Comparison of ENCODE assay signal across 20 cellular contexts in genomic region chr1:41657679-41658078, GRCh38.
A peak's percentile ranks its signal among the peaks of the same experiment; 100 is the strongest.
DNase-seq lines count a peak whose midpoint lies in the region; ATAC-seq and TF ChIP-seq lines count a peak whose summit lies in the region.
"Had no signal": no experiment of that assay in that cellular context is flagged by ENCODE, and none has a peak within 500 bp of the region (broad histone marks: within the 10 kb centered on the region; RNA-seq: fewer than 3 reads in every experiment).

No MANE protein-coding gene starts in this region.

- H3K27ac ChIP-seq in heart left ventricle = peak overlapping the region in 1 of 12 donors; percentile 20
- no peak overlapping the region for H3K27ac ChIP-seq in right lobe of liver
- H3K27ac ChIP-seq: 22Rv1, psoas muscle had no signal

- intact Hi-C loops in cardiac septum (cut with DNase I) (no loop called here), heart left ventricle (cut with DNase I) (no loop called here), right lobe of liver (cut with DNase I) (no loop called here)

- DNase-seq in NCI-H1694 treated with DMSO at 0.1 percent for 48 hours (lab: John Stamatoyannopoulos, UW) (peak; percentile 14), NCI-H1694 (lab: John Stamatoyannopoulos, UW) (no peak), cardiac septum (ENCODE audit: low spot score) (peak; percentile 49), heart left ventricle (no peak), right lobe of liver (no peak)
- no peak for DNase-seq in activated naive CD8-positive, alpha-beta T cell treated with anti-CD3 and anti-CD28 coated beads, Interleukin-2, amount 50 U/mL, for 24 hours
- DNase-seq: cerebellar nuclear complex; H9; NCI-H2081 treated with DMSO at 0.1 percent for 48 hours; psoas muscle; stimulated activated CD4-positive, alpha-beta T cell treated with anti-CD3 and anti-CD28 coated beads, Interleukin-12 subunit alpha, Interleukin-12 subunit beta, amount 100 ng/mL, for 4 hours; stimulated activated naive CD4-positive, alpha-beta T cell; trophoblast cell had no signal

- TF ChIP-seq POLR2A in heart left ventricle (IDR thresholded peaks at IDR 0.05) (no peak), right lobe of liver (IDR thresholded peaks at IDR 0.05) (no peak)

- H3K27me3 ChIP-seq in heart left ventricle (no peaks in the 10 kb centered on the region), right lobe of liver (no peaks in the 10 kb centered on the region)

- no peaks in the 10 kb centered on the region for H3K9me3 Mint-ChIP-seq in activated naive CD8-positive, alpha-beta T cell treated with anti-CD3 and anti-CD28 coated beads, Interleukin-2, amount 50 U/mL, for 24 hours
- no peaks in the 10 kb centered on the region for H3K9me3 Mint-ChIP-seq in stimulated activated memory B cell treated with anti-CD40 and anti-IgM and Interleukin-4, amounts not matched to agents 10 μg/mL and 1 μg/mL and 100 μg/mL, for 72 hours
- H3K9me3 Mint-ChIP-seq: CD4-positive, alpha-beta T cell; H9; memory B cell; nephron had no signal

- 91 to 99% (median 96%) methylated on average over 5 of the region's 5 CpGs for WGBS in heart left ventricle, 4 donors
- WGBS in right lobe of liver (ENCODE audit: insufficient coverage, low coverage, low lambda C conversion rate, missing lambda C conversion rate) = no CpG with 5 or more reads among the region's 5 CpGs

- ATAC-seq in heart left ventricle = no peak
- no peak for ATAC-seq in activated naive CD8-positive, alpha-beta T cell treated with anti-CD3 and anti-CD28 coated beads, Interleukin-2, amount 50 U/mL, for 24 hours
- no peak for ATAC-seq in stimulated activated memory B cell treated with anti-CD40 and anti-IgM and Interleukin-4, amounts not matched to agents 10 μg/mL and 1 μg/mL and 100 μg/mL, for 72 hours
- ATAC-seq in GM19324 (IDR thresholded peaks at IDR 0.05; ENCODE audit: low FRiP score, unreplicated experiment) = no peak
- ATAC-seq in right lobe of liver = no peak
- ATAC-seq: K562, psoas muscle had no signal

- H3K36me3 Mint-ChIP-seq in activated naive CD8-positive, alpha-beta T cell treated with anti-CD3 and anti-CD28 coated beads, Interleukin-2, amount 50 U/mL, for 24 hours (ENCODE audit: low read depth) = peaks cover 70% of the 10 kb centered on the region
- peaks cover 37% of the 10 kb centered on the region for H3K36me3 Mint-ChIP-seq in stimulated activated memory B cell treated with anti-CD40 and anti-IgM and Interleukin-4, amounts not matched to agents 10 μg/mL and 1 μg/mL and 100 μg/mL, for 72 hours

- no peaks in the 10 kb centered on the region for H3K36me3 ChIP-seq in heart left ventricle
- H3K36me3 ChIP-seq in right lobe of liver = no peaks in the 10 kb centered on the region

- H3K27ac Mint-ChIP-seq in activated naive CD8-positive, alpha-beta T cell treated with anti-CD3 and anti-CD28 coated beads, Interleukin-2, amount 50 U/mL, for 24 hours = peak overlapping the region; percentile 85
- H3K27ac Mint-ChIP-seq in stimulated activated memory B cell treated with anti-CD40 and anti-IgM and Interleukin-4, amounts not matched to agents 10 μg/mL and 1 μg/mL and 100 μg/mL, for 72 hours = peak overlapping the region; percentile 68
- H3K27ac Mint-ChIP-seq: CD4-positive, alpha-beta T cell; memory B cell; nephron had no signal

- no peak overlapping the region for H3K4me3 ChIP-seq in heart left ventricle
- no peak overlapping the region for H3K4me3 ChIP-seq in right lobe of liver
- H3K4me3 ChIP-seq: K562, psoas muscle had no signal

- H3K4me1 ChIP-seq in heart left ventricle (peaks cover 0 to 62% (median 8%) of the 10 kb centered on the region in 12 donors), right lobe of liver (peaks cover 0 to 10% (median 4%) of the 10 kb centered on the region in 4 donors)

- TF ChIP-seq CTCF in heart left ventricle (IDR thresholded peaks at IDR 0.05) = no peak
- TF ChIP-seq CTCF in right lobe of liver (IDR thresholded peaks at IDR 0.05) = no peak

- peaks cover 85% of the 10 kb centered on the region for H3K4me1 Mint-ChIP-seq in activated naive CD8-positive, alpha-beta T cell treated with anti-CD3 and anti-CD28 coated beads, Interleukin-2, amount 50 U/mL, for 24 hours
- H3K4me1 Mint-ChIP-seq in stimulated activated memory B cell treated with anti-CD40 and anti-IgM and Interleukin-4, amounts not matched to agents 10 μg/mL and 1 μg/mL and 100 μg/mL, for 72 hours = peaks cover 83% of the 10 kb centered on the region

- H3K27me3 Mint-ChIP-seq in activated naive CD8-positive, alpha-beta T cell treated with anti-CD3 and anti-CD28 coated beads, Interleukin-2, amount 50 U/mL, for 24 hours = no peaks in the 10 kb centered on the region
- no peaks in the 10 kb centered on the region for H3K27me3 Mint-ChIP-seq in stimulated activated memory B cell treated with anti-CD40 and anti-IgM and Interleukin-4, amounts not matched to agents 10 μg/mL and 1 μg/mL and 100 μg/mL, for 72 hours
- H3K27me3 Mint-ChIP-seq: CD4-positive, alpha-beta T cell; memory B cell had no signal

- no peaks in the 10 kb centered on the region for H3K9me3 ChIP-seq in heart left ventricle
- H3K9me3 ChIP-seq in right lobe of liver = no peaks in the 10 kb centered on the region
- H3K9me3 ChIP-seq: psoas muscle had no signal

- peak overlapping the region; percentile 85 for H3K4me3 Mint-ChIP-seq in activated naive CD8-positive, alpha-beta T cell treated with anti-CD3 and anti-CD28 coated beads, Interleukin-2, amount 50 U/mL, for 24 hours
- H3K4me3 Mint-ChIP-seq in stimulated activated memory B cell treated with anti-CD40 and anti-IgM and Interleukin-4, amounts not matched to agents 10 μg/mL and 1 μg/mL and 100 μg/mL, for 72 hours = no peak overlapping the region
- H3K4me3 Mint-ChIP-seq: H9, memory B cell, nephron had no signal

Comparison
In these comparisons a context has a peak if more than half of its experiments do, and no peak if none do; other contexts are left out.
1. DNase-seq: peak in NCI-H1694 treated with DMSO at 0.1 percent for 48 hours (single experiment) and cardiac septum (single experiment); none in NCI-H1694 (single experiment), heart left ventricle (0 of 5), activated naive CD8-positive, alpha-beta T cell treated with anti-CD3 and anti-CD28 coated beads, Interleukin-2, amount 50 U/mL, for 24 hours (single experiment) and right lobe of liver (0 of 3).